ENCODE assay signal across 25 cellular contexts in the genomic region with DNA sequence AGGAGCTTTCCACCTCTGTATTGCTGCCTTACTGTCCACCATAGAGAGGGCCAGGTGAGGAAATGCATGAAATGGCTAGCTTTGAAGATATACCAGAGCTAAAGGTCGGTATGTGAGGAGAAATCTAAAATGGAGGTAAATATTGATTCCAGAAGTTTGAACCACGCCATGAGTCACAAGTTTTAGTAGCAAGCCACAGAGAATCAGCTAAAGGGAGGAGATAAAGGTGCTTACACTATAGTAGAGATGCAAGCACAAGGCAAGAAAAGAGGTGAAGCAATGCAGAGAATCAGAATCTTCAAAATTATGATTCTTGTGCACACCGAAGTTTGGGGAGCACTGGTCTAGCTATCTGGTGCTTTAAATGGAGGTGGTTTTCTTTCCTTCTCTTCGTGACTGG.
"Had no signal": no experiment of that assay in that cellular context is flagged by ENCODE, and none has a peak within 500 bp of the region (broad histone marks: within the 10 kb centered on the region; RNA-seq: fewer than 3 reads in every experiment).

No MANE protein-coding gene starts in this region.

- H3K27me3 ChIP-seq: body of pancreas, esophagus muscularis mucosa, gastroesophageal sphincter, heart left ventricle, pancreas, tibial artery had no signal

- ATAC-seq: body of pancreas; gastroesophageal sphincter; heart left ventricle; mucosa of descending colon; naive thymus-derived CD4-positive, alpha-beta T cell; pancreas; sciatic nerve; stimulated activated naive B cell treated with anti-CD40 and anti-IgM and Interleukin-4, amounts not matched to agents 10 μg/mL and 1 μg/mL and 100 μg/mL, for 72 hours had no signal

- DNase-seq: activated CD4-positive, alpha-beta T cell treated with anti-CD3 and anti-CD28 coated beads, Interleukin-2, amount 50 U/mL, for 4 hours; activated CD4-positive, CD25-positive, alpha-beta regulatory T cell treated with anti-CD3 and anti-CD28 coated beads, Interleukin-2, amount 50 U/mL, for 72 hours; activated effector memory CD4-positive, alpha-beta T cell treated with anti-CD3 and anti-CD28 coated beads, Interleukin-2, amount 50 U/mL, for 16 hours; activated T-cell treated with anti-CD3 and anti-CD28 coated beads, Interleukin-2, amount 50 U/mL, for 1 hour; amygdala; body of pancreas; dermis blood vessel endothelial cell; effector memory CD4-positive, alpha-beta T cell; heart left ventricle; immature natural killer cell; mesenchymal stem cell; mucosa of descending colon; naive thymus-derived CD4-positive, alpha-beta T cell; pancreas; stimulated activated CD4-positive, alpha-beta T cell treated with anti-CD3 and anti-CD28 coated beads, Interleukin-4, amount 100 ng/mL, for 24 hours; stimulated activated naive B cell treated with anti-CD40 and anti-IgM and Interleukin-4, amounts not matched to agents 10 μg/mL and 1 μg/mL and 100 μg/mL, for 72 hours; substantia nigra; tibial artery had no signal

- H3K36me3 ChIP-seq: esophagus muscularis mucosa, gastroesophageal sphincter, heart left ventricle, pancreas, tibial artery had no signal

- H3K4me3 Mint-ChIP-seq: activated naive CD4-positive, alpha-beta T cell treated with anti-CD3 and anti-CD28 coated beads, Interleukin-2, amount 50 U/mL, for 24 hours; immature natural killer cell; naive thymus-derived CD4-positive, alpha-beta T cell; stimulated activated naive B cell treated with anti-CD40 and anti-IgM and Interleukin-4, amounts not matched to agents 10 μg/mL and 1 μg/mL and 100 μg/mL, for 72 hours; T-helper 1 cell treated with Interleukin-12 subunit alpha and Interleukin-12 subunit beta and Interleukin-4 antibody, amounts not matched to agents 30 μg/mL and 1 μg/mL, for 36 hours had no signal

- H3K4me2 ChIP-seq: smooth muscle cell had no signal

- H3K4me3 ChIP-seq: body of pancreas, esophagus muscularis mucosa, gastroesophageal sphincter, heart left ventricle, mucosa of descending colon, pancreas, smooth muscle cell, tibial artery had no signal

- H3K27ac Mint-ChIP-seq: activated naive CD4-positive, alpha-beta T cell treated with anti-CD3 and anti-CD28 coated beads, Interleukin-2, amount 50 U/mL, for 24 hours; stimulated activated naive B cell treated with anti-CD40 and anti-IgM and Interleukin-4, amounts not matched to agents 10 μg/mL and 1 μg/mL and 100 μg/mL, for 72 hours; T-helper 1 cell treated with Interleukin-12 subunit alpha and Interleukin-12 subunit beta and Interleukin-4 antibody, amounts not matched to agents 30 μg/mL and 1 μg/mL, for 36 hours had no signal

- H3K36me3 Mint-ChIP-seq: activated naive CD4-positive, alpha-beta T cell treated with anti-CD3 and anti-CD28 coated beads, Interleukin-2, amount 50 U/mL, for 24 hours; immature natural killer cell; stimulated activated naive B cell treated with anti-CD40 and anti-IgM and Interleukin-4, amounts not matched to agents 10 μg/mL and 1 μg/mL and 100 μg/mL, for 72 hours had no signal

- H3K27ac ChIP-seq: body of pancreas, esophagus muscularis mucosa, gastroesophageal sphincter, heart left ventricle, pancreas, tibial artery, VCaP had no signal

- H3K9me3 Mint-ChIP-seq: activated naive CD4-positive, alpha-beta T cell treated with anti-CD3 and anti-CD28 coated beads, Interleukin-2, amount 50 U/mL, for 24 hours; immature natural killer cell; naive thymus-derived CD4-positive, alpha-beta T cell; stimulated activated naive B cell treated with anti-CD40 and anti-IgM and Interleukin-4, amounts not matched to agents 10 μg/mL and 1 μg/mL and 100 μg/mL, for 72 hours; T-helper 1 cell treated with Interleukin-12 subunit alpha and Interleukin-12 subunit beta and Interleukin-4 antibody, amounts not matched to agents 30 μg/mL and 1 μg/mL, for 36 hours had no signal

- H3K9me3 ChIP-seq: body of pancreas, esophagus muscularis mucosa, gastroesophageal sphincter, heart left ventricle, mucosa of descending colon, pancreas, tibial artery had no signal

- H3K27me3 Mint-ChIP-seq: activated naive CD4-positive, alpha-beta T cell treated with anti-CD3 and anti-CD28 coated beads, Interleukin-2, amount 50 U/mL, for 24 hours; stimulated activated naive B cell treated with anti-CD40 and anti-IgM and Interleukin-4, amounts not matched to agents 10 μg/mL and 1 μg/mL and 100 μg/mL, for 72 hours had no signal
